In genomic region chr15:27324871-27325270, GRCh38 we compare ENCODE assay signal across 28 cellular contexts.
"Had no signal": no experiment of that assay in that cellular context is flagged by ENCODE, and none has a peak within 500 bp of the region (broad histone marks: within the 10 kb centered on the region; RNA-seq: fewer than 3 reads in every experiment).

No MANE protein-coding gene starts in this region.

- H3K9me3 ChIP-seq: right lobe of liver, thoracic aorta, upper lobe of left lung had no signal

- H3K4me3 Mint-ChIP-seq: activated CD4-positive, alpha-beta memory T cell treated with anti-CD3 and anti-CD28 coated beads for 36 hours; activated CD4-positive, alpha-beta T cell treated with anti-CD3 and anti-CD28 coated beads, Interleukin-2, amount 10 ng/mL, durations not matched to agents 24 days and 14 days; activated T-cell treated with anti-CD3 and anti-CD28 coated beads, Interleukin-2, amount 50 U/mL, for 24 hours; activated T-helper 17 cell treated with anti-CD3 and anti-CD28 coated beads, Interleukin-2, amount 50 U/mL, for 72 hours; mesothelial cell of epicardium; natural killer cell; stimulated activated effector memory CD8-positive, alpha-beta T cell treated with anti-CD3 and anti-CD28 coated beads, Interleukin-12 subunit alpha, Interleukin-12 subunit beta, amount 100 ng/mL, for 72 hours; stimulated activated naive CD8-positive, alpha-beta T cell treated with anti-CD3 and anti-CD28 coated beads, Interleukin-15, Interleukin-2, amounts not matched to agents 100 ng/mL and 50 ng/mL, for 24 hours had no signal

- H3K4me1 ChIP-seq: esophagus muscularis mucosa, foreskin keratinocyte, heart right ventricle, right lobe of liver had no signal

- H3K4me3 ChIP-seq: esophagus muscularis mucosa, heart right ventricle, right lobe of liver, thoracic aorta, upper lobe of left lung had no signal

- H3K27ac Mint-ChIP-seq: activated CD4-positive, alpha-beta memory T cell treated with anti-CD3 and anti-CD28 coated beads for 36 hours; activated CD4-positive, alpha-beta T cell treated with anti-CD3 and anti-CD28 coated beads, Interleukin-2, amount 10 ng/mL, durations not matched to agents 24 days and 14 days; activated T-cell treated with anti-CD3 and anti-CD28 coated beads, Interleukin-2, amount 50 U/mL, for 24 hours; activated T-helper 17 cell treated with anti-CD3 and anti-CD28 coated beads, Interleukin-2, amount 50 U/mL, for 72 hours; mesothelial cell of epicardium; natural killer cell; stimulated activated effector memory CD8-positive, alpha-beta T cell treated with anti-CD3 and anti-CD28 coated beads, Interleukin-12 subunit alpha, Interleukin-12 subunit beta, amount 100 ng/mL, for 72 hours; stimulated activated naive CD8-positive, alpha-beta T cell treated with anti-CD3 and anti-CD28 coated beads, Interleukin-15, Interleukin-2, amounts not matched to agents 100 ng/mL and 50 ng/mL, for 24 hours had no signal

- H3K27ac ChIP-seq: brain microvascular endothelial cell, esophagus muscularis mucosa, foreskin keratinocyte, heart right ventricle, right lobe of liver, thoracic aorta, upper lobe of left lung had no signal

- H3K4me1 Mint-ChIP-seq: activated CD4-positive, alpha-beta T cell treated with anti-CD3 and anti-CD28 coated beads, Interleukin-2, amount 10 ng/mL, durations not matched to agents 24 days and 14 days; activated T-helper 17 cell treated with anti-CD3 and anti-CD28 coated beads, Interleukin-2, amount 50 U/mL, for 72 hours; mesothelial cell of epicardium; natural killer cell; stimulated activated effector memory CD8-positive, alpha-beta T cell treated with anti-CD3 and anti-CD28 coated beads, Interleukin-12 subunit alpha, Interleukin-12 subunit beta, amount 100 ng/mL, for 72 hours had no signal

- H3K36me3 Mint-ChIP-seq: activated CD4-positive, alpha-beta memory T cell treated with anti-CD3 and anti-CD28 coated beads for 36 hours; mesothelial cell of epicardium; natural killer cell; stimulated activated effector memory CD8-positive, alpha-beta T cell treated with anti-CD3 and anti-CD28 coated beads, Interleukin-12 subunit alpha, Interleukin-12 subunit beta, amount 100 ng/mL, for 72 hours had no signal

- DNase-seq: activated CD4-positive, alpha-beta memory T cell treated with anti-CD3 and anti-CD28 coated beads for 36 hours; activated CD4-positive, alpha-beta T cell treated with anti-CD3 and anti-CD28 coated beads, Interleukin-2, amount 10 ng/mL, durations not matched to agents 24 days and 14 days; activated CD4-positive, CD25-positive, alpha-beta regulatory T cell treated with anti-CD3 and anti-CD28 coated beads, Interleukin-2, amount 50 U/mL, for 72 hours; activated CD8-positive, alpha-beta memory T cell treated with anti-CD3 and anti-CD28 coated beads, Interleukin-2, amount 50 U/mL, for 48 hours; activated gamma-delta T cell treated with Interleukin-2 at 50 U/mL for 16 hours; activated naive CD4-positive, alpha-beta T cell treated with anti-CD3 and anti-CD28 coated beads, Interleukin-2, amount 50 U/mL, for 16 hours; activated T-cell treated with anti-CD3 and anti-CD28 coated beads, Interleukin-2, amount 50 U/mL, for 24 hours; amniotic stem cell; brain microvascular endothelial cell; cortex of kidney; foreskin keratinocyte; heart right ventricle; mammary epithelial cell; natural killer cell; posterior cingulate gyrus; right lobe of liver; stimulated activated CD4-positive, alpha-beta T cell treated with anti-CD3 and anti-CD28 coated beads, Interleukin-12 subunit alpha, Interleukin-12 subunit beta, amount 100 ng/mL, for 4 hours; stimulated activated CD4-positive, alpha-beta T cell treated with anti-CD3 and anti-CD28 coated beads, Interleukin-4, amount 100 ng/mL, for 24 hours; T-helper 2 cell; upper lobe of left lung had no signal

- H3K36me3 ChIP-seq: brain microvascular endothelial cell, esophagus muscularis mucosa, heart right ventricle, right lobe of liver, thoracic aorta, upper lobe of left lung had no signal

- H3K27me3 Mint-ChIP-seq: activated CD4-positive, alpha-beta memory T cell treated with anti-CD3 and anti-CD28 coated beads for 36 hours; activated CD4-positive, alpha-beta T cell treated with anti-CD3 and anti-CD28 coated beads, Interleukin-2, amount 10 ng/mL, durations not matched to agents 24 days and 14 days; activated T-cell treated with anti-CD3 and anti-CD28 coated beads, Interleukin-2, amount 50 U/mL, for 24 hours; activated T-helper 17 cell treated with anti-CD3 and anti-CD28 coated beads, Interleukin-2, amount 50 U/mL, for 72 hours; stimulated activated naive CD8-positive, alpha-beta T cell treated with anti-CD3 and anti-CD28 coated beads, Interleukin-15, Interleukin-2, amounts not matched to agents 100 ng/mL and 50 ng/mL, for 24 hours had no signal

- H3K27me3 ChIP-seq: brain microvascular endothelial cell, foreskin keratinocyte, heart right ventricle, right lobe of liver, upper lobe of left lung had no signal

- FAIRE-seq: astrocyte, endothelial cell of umbilical vein had no signal
